ENCODE assay signal across 10 cellular contexts in genomic region chr3:15512173-15512572, GRCh38. TPM values are rescaled to one million over a fixed set of nuclear protein-coding genes. Genes with fewer than 3 reads are reported as not detected.
DNase-seq lines count a peak whose midpoint lies in the region; ATAC-seq and TF ChIP-seq lines count a peak whose summit lies in the region.
"Had no signal": no experiment of that assay in that cellular context is flagged by ENCODE, and none has a peak within 500 bp of the region (broad histone marks: within the 10 kb centered on the region; RNA-seq: fewer than 3 reads in every experiment).

No MANE protein-coding gene starts in this region.

- TF ChIP-seq POLR2A in esophagus squamous epithelium (IDR thresholded peaks at IDR 0.05), result no peak

- ATAC-seq in HG02938 (IDR thresholded peaks at IDR 0.05; ENCODE audit: unreplicated experiment) (no peak), GM19463 (IDR thresholded peaks at IDR 0.05; ENCODE audit: unreplicated experiment) (no peak)

- H3K36me3 ChIP-seq in esophagus squamous epithelium (no peaks in the 10 kb centered on the region), H7 (replicated peaks; ENCODE audit: control insufficient read depth, insufficient read depth, low read length) (no peaks in the 10 kb centered on the region)

- intact Hi-C loops in esophagus squamous epithelium (cut with DNase I), result no loop called here

- H3K4me1 ChIP-seq in esophagus squamous epithelium, result peaks cover 0 to 7% (median 0%) of the 10 kb centered on the region in 3 donors

- DNase-seq in COR-L47 (lab: John Stamatoyannopoulos, UW) (peak; percentile 82), NCI-H2029 treated with DMSO at 0.1 percent for 48 hours (lab: John Stamatoyannopoulos, UW) (peak; percentile 86), dermis blood vessel endothelial cell (peak; percentile 16), mucosa of gallbladder (ENCODE audit: low spot score) (peak; percentile 35), esophagus squamous epithelium (lab: John Stamatoyannopoulos, UW) (no peak), H7 (no peak)
- DNase-seq: activated naive CD4-positive, alpha-beta T cell treated with Interleukin-2 at 50 U/mL for 16 hours; stimulated activated CD4-positive, alpha-beta T cell treated with anti-CD3 and anti-CD28 coated beads, Interleukin-4, amount 100 ng/mL, for 4 hours had no signal

- no peak for TF ChIP-seq CTCF in esophagus squamous epithelium (IDR thresholded peaks at IDR 0.05)

- H3K4me3 ChIP-seq in esophagus squamous epithelium (no peak overlapping the region), H7 (ENCODE audit: insufficient read depth, low read depth, low read length) (no peak overlapping the region)

- no peaks in the 10 kb centered on the region for H3K9me3 ChIP-seq in esophagus squamous epithelium

- no peak overlapping the region for H3K27ac ChIP-seq in esophagus squamous epithelium

- H3K27me3 ChIP-seq in esophagus squamous epithelium (no peaks in the 10 kb centered on the region), H7 (ENCODE audit: control insufficient read depth, insufficient read depth, low read length) (no peaks in the 10 kb centered on the region)

- 4 to 19% methylated on average over 9 to 10 of the region's 10 CpGs for WGBS in esophagus squamous epithelium, 2 donors

RNA-seq across cellular contexts. Expression of gene COLQ, which starts 9.3 kb away (rescaled TPM):
- 1.0 and 1.2 TPM in 2 replicates for total RNA-seq in dermis blood vessel endothelial cell
- 2.9 TPM for total RNA-seq in mucosa of gallbladder
- total RNA-seq in esophagus squamous epithelium, result 1 to 10 TPM in 1 of 4 donors, under 1 TPM in 3; 0.70 to 1.1 (median 0.89) TPM
- total RNA-seq in H7 (2014; rRNA removed; shearing (Covaris generic)), result 0.52 and 1.00 TPM in 2 replicates

Comparison
In these comparisons a context has a peak if more than half of its experiments do, and no peak if none do; other contexts are left out.
1. DNase-seq: peak in COR-L47 (single experiment), NCI-H2029 treated with DMSO at 0.1 percent for 48 hours (single experiment), dermis blood vessel endothelial cell (single experiment) and mucosa of gallbladder (single experiment); none in esophagus squamous epithelium (single experiment) and H7 (single experiment).